28 cellular contexts compared by ENCODE assay signal in genomic region chr12:91899056-91899455, GRCh38.
"Had no signal": no experiment of that assay in that cellular context is flagged by ENCODE, and none has a peak within 500 bp of the region (broad histone marks: within the 10 kb centered on the region; RNA-seq: fewer than 3 reads in every experiment).

No MANE protein-coding gene starts in this region.

- H3K4me3 ChIP-seq: colonic mucosa, gastrocnemius medialis, lung, ovary, psoas muscle, skin epidermis, thoracic aorta, tibial nerve, upper lobe of left lung had no signal

- H3K27me3 Mint-ChIP-seq: naive thymus-derived CD4-positive, alpha-beta T cell; stimulated activated naive CD8-positive, alpha-beta T cell treated with anti-CD3 and anti-CD28 coated beads, Interleukin-15, Interleukin-2, amounts not matched to agents 100 ng/mL and 50 ng/mL, for 24 hours had no signal

- H3K36me3 ChIP-seq: colonic mucosa, gastrocnemius medialis, ovary, thoracic aorta, tibial nerve, upper lobe of left lung had no signal

- H3K27me3 ChIP-seq: colonic mucosa, gastrocnemius medialis, ovary, tibial nerve, upper lobe of left lung had no signal

- H3K27ac ChIP-seq: colonic mucosa, epithelial cell of prostate, gastrocnemius medialis, ovary, psoas muscle, skin epidermis, thoracic aorta, tibial nerve, upper lobe of left lung had no signal

- H3K9me3 ChIP-seq: colonic mucosa, gastrocnemius medialis, ovary, psoas muscle, thoracic aorta, tibial nerve had no signal

- H3K4me1 ChIP-seq: colonic mucosa, gastrocnemius medialis, psoas muscle, tibial nerve, upper lobe of left lung had no signal

- H3K27ac Mint-ChIP-seq: dendritic cell treated with granulocyte-macrophage colony-stimulating factor and Interleukin-4, amounts not matched to agents 40 ng/mL and 50 ng/mL, for 4 days; endodermal cell; memory B cell; nephron; stimulated activated naive B cell treated with anti-CD40 and anti-IgM and Interleukin-4, amounts not matched to agents 10 μg/mL and 1 μg/mL and 100 μg/mL, for 72 hours; stimulated activated naive CD8-positive, alpha-beta T cell treated with anti-CD3 and anti-CD28 coated beads, Interleukin-15, Interleukin-2, amounts not matched to agents 100 ng/mL and 50 ng/mL, for 24 hours had no signal

- ATAC-seq: esophagus mucosa; gastrocnemius medialis; left ventricle myocardium superior; naive thymus-derived CD4-positive, alpha-beta T cell; psoas muscle; right cardiac atrium; stimulated activated naive B cell treated with anti-CD40 and anti-IgM and Interleukin-4, amounts not matched to agents 10 μg/mL and 1 μg/mL and 100 μg/mL, for 72 hours had no signal

- H3K4me3 Mint-ChIP-seq: dendritic cell treated with granulocyte-macrophage colony-stimulating factor and Interleukin-4, amounts not matched to agents 40 ng/mL and 50 ng/mL, for 4 days; endodermal cell; memory B cell; naive thymus-derived CD4-positive, alpha-beta T cell; nephron; stimulated activated naive B cell treated with anti-CD40 and anti-IgM and Interleukin-4, amounts not matched to agents 10 μg/mL and 1 μg/mL and 100 μg/mL, for 72 hours; stimulated activated naive CD8-positive, alpha-beta T cell treated with anti-CD3 and anti-CD28 coated beads, Interleukin-15, Interleukin-2, amounts not matched to agents 100 ng/mL and 50 ng/mL, for 24 hours had no signal

- DNase-seq: colonic mucosa; effector CD8-positive, alpha-beta T cell; endodermal cell; foreskin fibroblast; gastrocnemius medialis; head of caudate nucleus; kidney; left ventricle myocardium superior; naive thymus-derived CD4-positive, alpha-beta T cell; occipital lobe; ovary; posterior cingulate gyrus; psoas muscle; right cardiac atrium; stimulated activated CD4-positive, alpha-beta T cell treated with anti-CD3 and anti-CD28 coated beads, Interleukin-15, amount 100 ng/mL, for 24 hours; stimulated activated CD4-positive, alpha-beta T cell treated with anti-CD3 and anti-CD28 coated beads, Interleukin-2, amount 100 ng/mL, for 48 hours; stimulated activated naive B cell treated with anti-CD40 and anti-IgM and Interleukin-4, amounts not matched to agents 10 μg/mL and 1 μg/mL and 100 μg/mL, for 72 hours; upper lobe of left lung had no signal
